In the genomic region with DNA sequence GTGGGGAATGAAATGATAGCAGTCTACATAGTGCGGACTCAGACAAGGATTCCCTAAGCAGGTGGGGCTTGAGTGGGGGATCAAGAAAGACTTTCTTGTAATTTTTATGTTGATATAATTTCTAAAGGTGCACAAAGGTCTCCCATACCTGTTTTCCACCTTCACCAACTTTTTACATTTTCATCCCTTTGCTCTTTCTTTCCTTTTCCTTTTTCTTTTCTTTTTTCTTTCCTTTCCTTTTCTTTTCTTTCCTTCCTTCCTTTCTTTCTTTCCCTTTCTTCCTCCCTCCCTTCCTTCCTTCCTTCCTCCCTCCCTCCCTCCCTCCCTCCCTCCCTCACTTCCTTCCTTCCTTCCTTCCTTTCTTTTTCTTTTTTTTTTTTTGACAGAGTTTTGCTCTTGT, we compare ENCODE assay signal across 36 cellular contexts.
"Had no signal": no experiment of that assay in that cellular context is flagged by ENCODE, and none has a peak within 500 bp of the region (broad histone marks: within the 10 kb centered on the region; RNA-seq: fewer than 3 reads in every experiment).

No MANE protein-coding gene starts in this region.

- H3K36me3 ChIP-seq: MG63 had no signal

- DNase-seq: Karpas-422, Kasumi-1, MG63, MM.1S, MV-4-11, NCI-H1048, NCI-H1092, NCI-H1092 treated with DMSO at 0.1 percent for 48 hours, NCI-H1105, NCI-H1105 treated with DMSO at 0.1 percent for 48 hours, NCI-H1417, NCI-H1417 treated with DMSO at 0.1 percent for 48 hours, NCI-H1436, NCI-H1436 treated with DMSO at 0.1 percent for 48 hours, NCI-H146, NCI-H1694, NCI-H1694 treated with DMSO at 0.1 percent for 48 hours, NCI-H187, NCI-H187 treated with DMSO at 0.1 percent for 48 hours, NCI-H1930, NCI-H2029, NCI-H2029 treated with DMSO at 0.1 percent for 48 hours, NCI-H2081, NCI-H2081 treated with DMSO at 0.1 percent for 48 hours, NCI-H2107, NCI-H2171, NCI-H2171 treated with DMSO at 0.1 percent for 48 hours, NCI-H2227 treated with DMSO at 0.1 percent for 48 hours, NCI-H226, NCI-H345, NCI-H446, NCI-H446 treated with DMSO at 0.1 percent for 48 hours, NCI-H510A, NCI-H510A treated with DMSO at 0.1 percent for 48 hours, NCI-H524, NCI-H524 treated with DMSO at 0.1 percent for 48 hours had no signal

- H3K4me3 ChIP-seq: MG63 had no signal

- H3K9me3 ChIP-seq: MG63 had no signal
